Comparison of ENCODE assay signal across 1 cellular context in the genomic region with DNA sequence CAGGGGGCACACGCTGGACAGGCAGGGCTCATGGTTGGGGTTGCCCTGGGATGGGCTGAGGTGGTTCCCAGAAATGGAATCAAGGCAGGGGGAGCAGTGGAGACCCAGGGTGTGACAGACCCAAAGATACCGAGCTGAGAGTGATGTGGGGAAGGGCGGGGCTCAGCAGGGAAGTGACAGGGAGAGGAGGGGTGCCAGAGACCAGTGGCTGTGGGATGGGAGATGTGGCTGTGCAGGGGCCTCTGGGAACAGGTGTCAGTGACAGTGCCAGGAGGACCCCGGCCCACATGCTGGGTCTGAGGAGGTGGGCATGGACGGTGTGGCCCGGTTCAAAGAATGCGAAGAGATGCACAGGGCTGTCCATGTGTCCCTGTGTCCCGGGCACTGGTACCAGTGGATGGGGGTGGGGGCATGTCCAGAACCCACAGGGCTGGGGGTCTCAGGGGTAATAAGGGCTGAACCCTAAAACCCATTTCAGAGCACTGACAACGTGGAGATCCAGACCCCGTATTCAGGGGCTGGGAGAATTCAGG.
TF ChIP-seq lines count a peak whose summit lies in the region.

No MANE protein-coding gene starts in this region.

TF ChIP-seq in GM23338, 12 proteins besides CTCF, POLR2A, EP300 and RAD21 (continued from another document):
- TF ChIP-seq, protein P1, sequence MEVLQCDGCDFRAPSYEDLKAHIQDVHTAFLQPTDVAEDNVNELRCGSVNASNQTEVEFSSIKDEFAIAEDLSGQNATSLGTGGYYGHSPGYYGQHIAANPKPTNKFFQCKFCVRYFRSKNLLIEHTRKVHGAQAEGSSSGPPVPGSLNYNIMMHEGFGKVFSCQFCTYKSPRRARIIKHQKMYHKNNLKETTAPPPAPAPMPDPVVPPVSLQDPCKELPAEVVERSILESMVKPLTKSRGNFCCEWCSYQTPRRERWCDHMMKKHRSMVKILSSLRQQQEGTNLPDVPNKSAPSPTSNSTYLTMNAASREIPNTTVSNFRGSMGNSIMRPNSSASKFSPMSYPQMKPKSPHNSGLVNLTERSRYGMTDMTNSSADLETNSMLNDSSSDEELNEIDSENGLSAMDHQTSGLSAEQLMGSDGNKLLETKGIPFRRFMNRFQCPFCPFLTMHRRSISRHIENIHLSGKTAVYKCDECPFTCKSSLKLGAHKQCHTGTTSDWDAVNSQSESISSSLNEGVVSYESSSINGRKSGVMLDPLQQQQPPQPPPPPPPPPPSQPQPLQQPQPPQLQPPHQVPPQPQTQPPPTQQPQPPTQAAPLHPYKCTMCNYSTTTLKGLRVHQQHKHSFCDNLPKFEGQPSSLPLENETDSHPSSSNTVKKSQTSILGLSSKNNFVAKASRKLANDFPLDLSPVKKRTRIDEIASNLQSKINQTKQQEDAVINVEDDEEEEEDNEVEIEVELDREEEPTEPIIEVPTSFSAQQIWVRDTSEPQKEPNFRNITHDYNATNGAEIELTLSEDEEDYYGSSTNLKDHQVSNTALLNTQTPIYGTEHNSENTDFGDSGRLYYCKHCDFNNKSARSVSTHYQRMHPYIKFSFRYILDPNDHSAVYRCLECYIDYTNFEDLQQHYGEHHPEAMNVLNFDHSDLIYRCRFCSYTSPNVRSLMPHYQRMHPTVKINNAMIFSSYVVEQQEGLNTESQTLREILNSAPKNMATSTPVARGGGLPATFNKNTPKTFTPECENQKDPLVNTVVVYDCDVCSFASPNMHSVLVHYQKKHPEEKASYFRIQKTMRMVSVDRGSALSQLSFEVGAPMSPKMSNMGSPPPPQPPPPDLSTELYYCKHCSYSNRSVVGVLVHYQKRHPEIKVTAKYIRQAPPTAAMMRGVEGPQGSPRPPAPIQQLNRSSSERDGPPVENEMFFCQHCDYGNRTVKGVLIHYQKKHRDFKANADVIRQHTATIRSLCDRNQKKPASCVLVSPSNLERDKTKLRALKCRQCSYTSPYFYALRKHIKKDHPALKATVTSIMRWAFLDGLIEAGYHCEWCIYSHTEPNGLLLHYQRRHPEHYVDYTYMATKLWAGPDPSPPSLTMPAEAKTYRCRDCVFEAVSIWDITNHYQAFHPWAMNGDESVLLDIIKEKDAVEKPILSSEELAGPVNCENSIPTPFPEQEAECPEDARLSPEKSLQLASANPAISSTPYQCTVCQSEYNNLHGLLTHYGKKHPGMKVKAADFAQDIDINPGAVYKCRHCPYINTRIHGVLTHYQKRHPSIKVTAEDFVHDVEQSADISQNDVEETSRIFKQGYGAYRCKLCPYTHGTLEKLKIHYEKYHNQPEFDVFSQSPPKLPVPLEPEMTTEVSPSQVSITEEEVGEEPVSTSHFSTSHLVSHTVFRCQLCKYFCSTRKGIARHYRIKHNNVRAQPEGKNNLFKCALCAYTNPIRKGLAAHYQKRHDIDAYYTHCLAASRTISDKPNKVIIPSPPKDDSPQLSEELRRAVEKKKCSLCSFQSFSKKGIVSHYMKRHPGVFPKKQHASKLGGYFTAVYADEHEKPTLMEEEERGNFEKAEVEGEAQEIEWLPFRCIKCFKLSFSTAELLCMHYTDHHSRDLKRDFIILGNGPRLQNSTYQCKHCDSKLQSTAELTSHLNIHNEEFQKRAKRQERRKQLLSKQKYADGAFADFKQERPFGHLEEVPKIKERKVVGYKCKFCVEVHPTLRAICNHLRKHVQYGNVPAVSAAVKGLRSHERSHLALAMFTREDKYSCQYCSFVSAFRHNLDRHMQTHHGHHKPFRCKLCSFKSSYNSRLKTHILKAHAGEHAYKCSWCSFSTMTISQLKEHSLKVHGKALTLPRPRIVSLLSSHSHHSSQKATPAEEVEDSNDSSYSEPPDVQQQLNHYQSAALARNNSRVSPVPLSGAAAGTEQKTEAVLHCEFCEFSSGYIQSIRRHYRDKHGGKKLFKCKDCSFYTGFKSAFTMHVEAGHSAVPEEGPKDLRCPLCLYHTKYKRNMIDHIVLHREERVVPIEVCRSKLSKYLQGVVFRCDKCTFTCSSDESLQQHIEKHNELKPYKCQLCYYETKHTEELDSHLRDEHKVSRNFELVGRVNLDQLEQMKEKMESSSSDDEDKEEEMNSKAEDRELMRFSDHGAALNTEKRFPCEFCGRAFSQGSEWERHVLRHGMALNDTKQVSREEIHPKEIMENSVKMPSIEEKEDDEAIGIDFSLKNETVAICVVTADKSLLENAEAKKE (CRISPR knock-in tag; IDR thresholded peaks at IDR 0.05) = no peak
- TF ChIP-seq POLR2AphosphoS5 (IDR thresholded peaks at IDR 0.05; ENCODE audit: low read depth) = no peak
- TF ChIP-seq, protein P2, sequence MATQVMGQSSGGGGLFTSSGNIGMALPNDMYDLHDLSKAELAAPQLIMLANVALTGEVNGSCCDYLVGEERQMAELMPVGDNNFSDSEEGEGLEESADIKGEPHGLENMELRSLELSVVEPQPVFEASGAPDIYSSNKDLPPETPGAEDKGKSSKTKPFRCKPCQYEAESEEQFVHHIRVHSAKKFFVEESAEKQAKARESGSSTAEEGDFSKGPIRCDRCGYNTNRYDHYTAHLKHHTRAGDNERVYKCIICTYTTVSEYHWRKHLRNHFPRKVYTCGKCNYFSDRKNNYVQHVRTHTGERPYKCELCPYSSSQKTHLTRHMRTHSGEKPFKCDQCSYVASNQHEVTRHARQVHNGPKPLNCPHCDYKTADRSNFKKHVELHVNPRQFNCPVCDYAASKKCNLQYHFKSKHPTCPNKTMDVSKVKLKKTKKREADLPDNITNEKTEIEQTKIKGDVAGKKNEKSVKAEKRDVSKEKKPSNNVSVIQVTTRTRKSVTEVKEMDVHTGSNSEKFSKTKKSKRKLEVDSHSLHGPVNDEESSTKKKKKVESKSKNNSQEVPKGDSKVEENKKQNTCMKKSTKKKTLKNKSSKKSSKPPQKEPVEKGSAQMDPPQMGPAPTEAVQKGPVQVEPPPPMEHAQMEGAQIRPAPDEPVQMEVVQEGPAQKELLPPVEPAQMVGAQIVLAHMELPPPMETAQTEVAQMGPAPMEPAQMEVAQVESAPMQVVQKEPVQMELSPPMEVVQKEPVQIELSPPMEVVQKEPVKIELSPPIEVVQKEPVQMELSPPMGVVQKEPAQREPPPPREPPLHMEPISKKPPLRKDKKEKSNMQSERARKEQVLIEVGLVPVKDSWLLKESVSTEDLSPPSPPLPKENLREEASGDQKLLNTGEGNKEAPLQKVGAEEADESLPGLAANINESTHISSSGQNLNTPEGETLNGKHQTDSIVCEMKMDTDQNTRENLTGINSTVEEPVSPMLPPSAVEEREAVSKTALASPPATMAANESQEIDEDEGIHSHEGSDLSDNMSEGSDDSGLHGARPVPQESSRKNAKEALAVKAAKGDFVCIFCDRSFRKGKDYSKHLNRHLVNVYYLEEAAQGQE (IDR thresholded peaks at IDR 0.05; ENCODE audit: unreplicated experiment) = no peak
- TF ChIP-seq ZNF114 (CRISPR knock-in tag; IDR thresholded peaks at IDR 0.05) = no peak
- TF ChIP-seq CREB1 (CRISPR knock-in tag; IDR thresholded peaks at IDR 0.05; ENCODE audit: low read depth) = no peak
- no peak for TF ChIP-seq NANOG (IDR thresholded peaks at IDR 0.05; ENCODE audit: borderline replicate concordance)
- no peak for TF ChIP-seq STAT1 (IDR thresholded peaks at IDR 0.05; ENCODE audit: unreplicated experiment)
- TF ChIP-seq, protein P3, sequence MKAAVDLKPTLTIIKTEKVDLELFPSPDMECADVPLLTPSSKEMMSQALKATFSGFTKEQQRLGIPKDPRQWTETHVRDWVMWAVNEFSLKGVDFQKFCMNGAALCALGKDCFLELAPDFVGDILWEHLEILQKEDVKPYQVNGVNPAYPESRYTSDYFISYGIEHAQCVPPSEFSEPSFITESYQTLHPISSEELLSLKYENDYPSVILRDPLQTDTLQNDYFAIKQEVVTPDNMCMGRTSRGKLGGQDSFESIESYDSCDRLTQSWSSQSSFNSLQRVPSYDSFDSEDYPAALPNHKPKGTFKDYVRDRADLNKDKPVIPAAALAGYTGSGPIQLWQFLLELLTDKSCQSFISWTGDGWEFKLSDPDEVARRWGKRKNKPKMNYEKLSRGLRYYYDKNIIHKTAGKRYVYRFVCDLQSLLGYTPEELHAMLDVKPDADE (IDR thresholded peaks at IDR 0.05) = no peak
- TF ChIP-seq ZNF331 (CRISPR knock-in tag; IDR thresholded peaks at IDR 0.05; ENCODE audit: low read depth) = no peak
